In genomic region chr10:99917963-99918825, GRCh38 we compare ENCODE assay signal across 9 cellular contexts.
A peak's percentile ranks its signal among the peaks of the same experiment; 100 is the strongest.
DNase-seq lines count a peak whose midpoint lies in the region; ATAC-seq and TF ChIP-seq lines count a peak whose summit lies in the region.
"Had no signal": no experiment of that assay in that cellular context is flagged by ENCODE, and none has a peak within 500 bp of the region (broad histone marks: within the 10 kb centered on the region; RNA-seq: fewer than 3 reads in every experiment).

No MANE protein-coding gene starts in this region.

- H3K56ac ChIP-seq in IMR-90 (ENCODE audit: extremely low read depth, insufficient read depth, low read length), result no peak overlapping the region

- H4K8ac ChIP-seq in IMR-90 (ENCODE audit: low read depth in 2 of 2, low read length in 2 of 2), result peak overlapping the region in 1 of 2 experiments; percentile 44; a peak in 2 of 4 replicates

- CTCF ChIA-PET in IMR-90 (lab: Yijun Ruan, JAX), result interaction anchor here (0.6 kb wide), 1 partner anchor 92 kb away, joined by 4 read pairs; no protein-coding TSS in a partner anchor

- peak overlapping the region; percentile 61; the same call in 1 of the 2 replicates for H3K23ac ChIP-seq in IMR-90 (ENCODE audit: low read depth, low read length)

- H3K4me3 ChIP-seq in IMR-90 (ENCODE audit: insufficient read depth, low read depth, low read length) (peak overlapping the region; percentile 23; the same call in 1 of the 2 replicates), stomach smooth muscle (ENCODE audit: low read length in 2 of 2) (peak overlapping the region; percentile 67 to 69)

- DNase-seq in IMR-90, result peak; percentile 59
- DNase-seq in dedifferentiated amniotic fluid mesenchymal stem cell (ENCODE audit: extremely low spot score), result peak; percentile 26
- DNase-seq in left kidney (ENCODE audit: low read depth, low spot score), result peak; percentile 93
- DNase-seq in NCI-H748 (lab: John Stamatoyannopoulos, UW; ENCODE audit: unreplicated experiment), result no peak
- no peak for DNase-seq in stimulated activated CD4-positive, alpha-beta T cell treated with anti-CD3 and anti-CD28 coated beads, Interleukin-4, amount 100 ng/mL, for 4 hours
- DNase-seq in cerebellar nuclear complex (lab: John Stamatoyannopoulos, UW), result no peak
- DNase-seq: effector CD8-positive, alpha-beta T cell had no signal

- no peaks in the 10 kb centered on the region for H3K9me3 ChIP-seq in IMR-90 (ENCODE audit: control insufficient read depth, insufficient read depth, low read length)
- H3K9me3 ChIP-seq in stomach smooth muscle (ENCODE audit: control insufficient read depth in 2 of 2, low read length in 2 of 2), result no peaks in the 10 kb centered on the region

- POLR2A ChIA-PET in IMR-90 (lab: Charles Lee; ENCODE audit: unreplicated experiment), result no interaction called here

- H3K4me1 ChIP-seq in IMR-90 (ENCODE audit: control insufficient read depth, insufficient read depth, low read length) (peaks cover 7% of the 10 kb centered on the region), stomach smooth muscle (ENCODE audit: control insufficient read depth, insufficient read depth, low read length) (no peaks in the 10 kb centered on the region)

- peaks cover 31 to 77% of the 10 kb centered on the region in 2 experiments; a peak in 3 of 4 replicates for H3K79me1 ChIP-seq in IMR-90 (ENCODE audit: low read depth in 1 of 2, low read length in 2 of 2)

- no peak for TF ChIP-seq POLR2A in IMR-90 (IDR thresholded peaks at IDR 0.05; ENCODE audit: low read depth, low read length)

- H2BK5ac ChIP-seq in IMR-90 (ENCODE audit: low read depth, low read length, poor library complexity, severe bottlenecking), result no peak overlapping the region

- no peak for TF ChIP-seq RAD21 in IMR-90 (IDR thresholded peaks at IDR 0.05; ENCODE audit: low read length)

- dilution Hi-C loops in IMR-90 (cut with HindIII; ENCODE audit: low sequenced_read_pairs, unreplicated experiment), result no loop called here

- H3K9ac ChIP-seq in IMR-90 (ENCODE audit: low read depth, low read length), result peak overlapping the region; percentile 0; the same call in 1 of the 2 replicates
- peak overlapping the region; percentile 1 to 79 for H3K9ac ChIP-seq in stomach smooth muscle (ENCODE audit: low read length in 2 of 2)

- peak overlapping the region; percentile 23 for H3K14ac ChIP-seq in IMR-90 (replicated peaks; ENCODE audit: low read depth, low read length)

- BruUV-seq in IMR-90 (replicated peaks; lab: Mats Ljungman, UMichigan), result no TSS peak

- H3K9me1 ChIP-seq in IMR-90 (ENCODE audit: insufficient read depth, low read length), result peaks cover 6% of the 10 kb centered on the region

- H3K18ac ChIP-seq in IMR-90 (ENCODE audit: low read depth, low read length), result no peak overlapping the region

- no peak for TF ChIP-seq CTCF in IMR-90 (conservative IDR thresholded peaks at IDR 0.05; ENCODE audit: low read depth, low read length)

- intact Hi-C loops in IMR-90 (cut with micrococcal nuclease), result no loop called here

- in situ Hi-C loops in IMR-90 (cut with MboI; ENCODE audit: low sequenced_read_pairs), result no loop called here

- ATAC-seq in IMR-90 (ENCODE audit: low read depth) (peak; percentile 85), GM21515 (IDR thresholded peaks at IDR 0.05; ENCODE audit: unreplicated experiment) (no peak)

- peak overlapping the region; percentile 57 for H3K4me2 ChIP-seq in IMR-90 (ENCODE audit: low read depth, low read length)

- H2AK5ac ChIP-seq in IMR-90 (ENCODE audit: low read depth, low read length), result no peak overlapping the region

- WGBS in IMR-90 (ENCODE audit: extremely low coverage in 2 of 2, insufficient read length in 1 of 2), 2 experiments, result no CpG with 5 or more reads among the region's 10 CpGs

- H4K5ac ChIP-seq in IMR-90 (ENCODE audit: low read depth, low read length), result no peak overlapping the region; the same call in 1 of the 2 replicates

- H2BK15ac ChIP-seq in IMR-90 (ENCODE audit: low read depth, low read length), result no peak overlapping the region

- H2BK20ac ChIP-seq in IMR-90 (ENCODE audit: low read depth, low read length), result no peak overlapping the region

- H3K27me3 ChIP-seq in IMR-90 (ENCODE audit: control insufficient read depth, insufficient read depth, low read length) (no peaks in the 10 kb centered on the region), stomach smooth muscle (ENCODE audit: control insufficient read depth in 1 of 2, insufficient read depth in 2 of 2, low read length in 2 of 2) (no peaks in the 10 kb centered on the region)

- H3K27ac ChIP-seq in IMR-90 (ENCODE audit: insufficient read depth, low read length) (no peak overlapping the region; the same call in 1 of the 2 replicates), stomach smooth muscle (ENCODE audit: low read length) (peak overlapping the region; percentile 62)

- H2AK9ac ChIP-seq in IMR-90 (replicated peaks; ENCODE audit: low read depth, low read length, poor library complexity), result no peak overlapping the region

- H3K4ac ChIP-seq in IMR-90 (ENCODE audit: low read depth, low read length), result peak overlapping the region; percentile 14; the same call in 1 of the 2 replicates

- H4K91ac ChIP-seq in IMR-90 (ENCODE audit: insufficient read depth, low read depth, low read length), result peak overlapping the region; percentile 12

- peak overlapping the region; percentile 64 for H2AFZ ChIP-seq in IMR-90 (replicated peaks; ENCODE audit: low read length, poor library complexity)

- peak overlapping the region; percentile 28; the same call in 1 of the 2 replicates for H2BK120ac ChIP-seq in IMR-90 (ENCODE audit: low read depth, low read length)

- H3K36me3 ChIP-seq in IMR-90 (ENCODE audit: control insufficient read depth, insufficient read depth, low read length) (no peaks in the 10 kb centered on the region; the same call in 1 of the 2 replicates), stomach smooth muscle (ENCODE audit: control insufficient read depth in 2 of 2, insufficient read depth in 2 of 2, low read length in 2 of 2) (peaks cover 0 to 2% of the 10 kb centered on the region in 2 donors)

- H4K20me1 ChIP-seq in IMR-90 (ENCODE audit: insufficient read depth, low read length), result no peaks in the 10 kb centered on the region

TF ChIP-seq in IMR-90, 13 proteins besides CTCF, POLR2A, EP300 and RAD21:
- no peak for TF ChIP-seq CHD1 (IDR thresholded peaks at IDR 0.05; ENCODE audit: low read depth, low read length)
- TF ChIP-seq RFX5 (IDR thresholded peaks at IDR 0.05; ENCODE audit: low read depth, low read length), result no peak
- TF ChIP-seq BHLHE40 (IDR thresholded peaks at IDR 0.05; ENCODE audit: low read depth, low read length), result 0 out of 2 replicates have a peak, but pooled peaks have one; percentile 18
- TF ChIP-seq FOS (IDR thresholded peaks at IDR 0.05; ENCODE audit: low read depth, low read length), result no peak
- peak; percentile 68 for TF ChIP-seq MXI1 (IDR thresholded peaks at IDR 0.05; ENCODE audit: borderline replicate concordance, low read depth, low read length)
TF ChIP-seq in IMR-90: peak in this region for 2.

Comparison
In these comparisons a context has a peak if more than half of its experiments do, and no peak if none do; other contexts are left out.
1. DNase-seq: peak in IMR-90 (single experiment), dedifferentiated amniotic fluid mesenchymal stem cell (single experiment) and left kidney (single experiment); none in NCI-H748 (single experiment), stimulated activated CD4-positive, alpha-beta T cell treated with anti-CD3 and anti-CD28 coated beads, Interleukin-4, amount 100 ng/mL, for 4 hours (0 of 2) and cerebellar nuclear complex (0 of 2).